In the genomic region with DNA sequence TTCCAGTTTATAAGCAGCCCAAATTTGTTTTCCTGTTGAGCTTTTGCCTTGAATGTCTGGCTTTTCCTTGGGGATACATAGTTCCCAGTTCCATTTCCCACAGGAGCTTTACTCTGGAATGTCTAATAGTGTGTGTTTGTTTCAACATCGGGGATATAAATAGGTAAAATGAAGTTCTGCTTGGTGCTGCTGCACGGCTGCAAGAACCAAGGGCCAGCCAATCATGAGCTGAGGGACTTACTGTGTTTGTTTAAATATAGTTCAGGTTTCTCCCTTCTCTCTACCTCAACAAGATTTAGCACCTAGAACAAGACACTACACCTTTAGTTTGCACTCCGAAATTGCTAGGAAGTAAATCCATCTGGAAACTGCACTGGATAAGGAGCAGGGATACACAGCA, we compare ENCODE assay signal across 8 cellular contexts. TPM values are rescaled to one million over a fixed set of nuclear protein-coding genes. Genes with fewer than 3 reads are reported as not detected.
"Had no signal": no experiment of that assay in that cellular context is flagged by ENCODE, and none has a peak within 500 bp of the region (broad histone marks: within the 10 kb centered on the region; RNA-seq: fewer than 3 reads in every experiment).

No MANE protein-coding gene starts in this region.

- H3K4me1 Mint-ChIP-seq: IgD-negative memory B cell had no signal

- H2AFZ ChIP-seq: GM23248 had no signal

- H3K27ac Mint-ChIP-seq: IgD-negative memory B cell had no signal

- ATAC-seq: HepG2 had no signal

- H3K4me3 ChIP-seq: GM23248 had no signal

- H3K27ac ChIP-seq: GM23248, HL-60 had no signal

- DNase-seq: GM23248, GOT3, H7, HCEC 1CT, KBM-7 had no signal

- H3K36me3 Mint-ChIP-seq: IgD-negative memory B cell had no signal

- H3K9ac ChIP-seq: GM23248 had no signal

- H3K4me3 Mint-ChIP-seq: IgD-negative memory B cell had no signal

RNA-seq across cellular contexts. Expression of a gene that starts 43.9 kb away (rescaled TPM):
- total RNA-seq: GM23248, HepG2 had no signal
- polyA plus RNA-seq: GM23248, HepG2, IgD-negative memory B cell had no signal
